In the genomic region with DNA sequence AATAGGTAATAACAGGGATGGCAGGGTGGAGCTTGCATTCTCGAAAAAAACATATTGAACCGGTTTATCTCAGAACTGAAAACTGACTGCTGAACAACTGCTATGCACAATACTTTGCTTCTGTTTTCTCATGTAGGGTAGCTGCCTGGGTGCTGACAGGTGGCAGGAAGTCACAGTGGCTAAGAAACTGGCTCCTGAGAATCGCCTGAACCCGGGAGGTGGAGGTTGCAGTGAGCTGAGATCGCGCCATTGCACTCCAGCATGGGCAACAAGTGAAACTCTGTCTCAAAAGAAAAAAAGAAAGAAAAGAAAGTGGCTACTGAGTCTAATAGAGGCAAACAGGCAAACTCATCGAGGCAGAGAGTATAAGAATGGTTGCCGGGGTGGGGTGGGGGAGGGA, we compare ENCODE assay signal across 1 cellular context.
TF ChIP-seq lines count a peak whose summit lies in the region.

No MANE protein-coding gene starts in this region.

TF ChIP-seq in GM12878, 131 proteins besides CTCF, POLR2A, EP300 and RAD21 (continued from another document):
- TF ChIP-seq CEBPZ (IDR thresholded peaks at IDR 0.05; ENCODE audit: low read depth, low read length) (no peak), MYC (IDR thresholded peaks at IDR 0.05; ENCODE audit: insufficient read depth, insufficient read length, insufficient replicate concordance, low read length, severe bottlenecking) (no peak), ZZZ3 (IDR thresholded peaks at IDR 0.05; ENCODE audit: control insufficient read depth, insufficient read length, low read depth) (no peak), CBFB (IDR thresholded peaks at IDR 0.05; ENCODE audit: low read depth) (no peak), MXI1 (IDR thresholded peaks at IDR 0.05; ENCODE audit: low read depth, low read length) (no peak), ATF3 (IDR thresholded peaks at IDR 0.05; ENCODE audit: borderline replicate concordance, extremely low read depth, low read depth, low read length) (no peak)
